Comparison of ENCODE assay signal across 8 cellular contexts in the genomic region with DNA sequence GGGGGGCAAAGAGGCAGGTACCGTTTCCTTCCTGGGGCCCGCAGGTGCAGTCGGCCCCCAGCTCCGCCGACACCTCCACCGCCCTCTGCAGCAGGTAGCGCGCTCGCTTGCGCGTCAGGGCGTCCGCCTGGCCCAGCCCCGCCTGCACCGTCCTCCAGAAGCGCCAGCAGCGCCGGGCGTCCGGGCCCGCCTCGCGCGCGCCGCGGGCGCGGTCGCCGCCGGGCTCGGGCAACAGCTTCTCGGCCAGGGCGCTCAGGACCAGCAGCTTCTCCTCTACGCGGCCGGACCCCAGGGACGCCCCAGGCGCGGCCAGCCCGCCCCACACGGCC. TPM values are rescaled to one million over a fixed set of nuclear protein-coding genes. Genes with fewer than 3 reads are reported as not detected.
DNase-seq lines count a peak whose midpoint lies in the region; ATAC-seq and TF ChIP-seq lines count a peak whose summit lies in the region.

No MANE protein-coding gene starts in this region.

- H3K4me1 ChIP-seq in OCI-LY7 (ENCODE audit: insufficient read depth, low read length, poor library complexity, severe bottlenecking) (peaks cover 55% of the 10 kb centered on the region), urinary bladder (ENCODE audit: insufficient read depth) (no peaks in the 10 kb centered on the region)

- peak overlapping the region; percentile 92 for H3K27ac Mint-ChIP-seq in CD4-positive, alpha-beta T cell
- H3K27ac Mint-ChIP-seq in activated T-helper 2 cell treated with anti-CD3 and anti-CD28 coated beads, Interferon-gamma antibody, Interleukin-2, Interleukin-4, amounts not matched to agents 10 μg/mL and 5 μg/mL and 100 μg/mL, durations not matched to agents 14 hours and 24 hours and 36 hours = peak overlapping the region; percentile 54
- peak overlapping the region; percentile 86 for H3K27ac Mint-ChIP-seq in glutamatergic neuron (ENCODE audit: unreplicated experiment)

- peak; percentile 81 for ATAC-seq in CD4-positive, alpha-beta T cell (ENCODE audit: poor library complexity)
- peak; percentile 61 for ATAC-seq in GM19351 (IDR thresholded peaks at IDR 0.05; ENCODE audit: unreplicated experiment)
- peak; percentile 56 for ATAC-seq in HG03442 (IDR thresholded peaks at IDR 0.05; ENCODE audit: unreplicated experiment)

- H3K36me3 Mint-ChIP-seq in CD4-positive, alpha-beta T cell (ENCODE audit: low read depth) = no peaks in the 10 kb centered on the region
- peaks cover 14% of the 10 kb centered on the region for H3K36me3 Mint-ChIP-seq in activated T-helper 2 cell treated with anti-CD3 and anti-CD28 coated beads, Interferon-gamma antibody, Interleukin-2, Interleukin-4, amounts not matched to agents 10 μg/mL and 5 μg/mL and 100 μg/mL, durations not matched to agents 14 hours and 24 hours and 36 hours (ENCODE audit: low read depth)
- no peaks in the 10 kb centered on the region for H3K36me3 Mint-ChIP-seq in glutamatergic neuron (ENCODE audit: unreplicated experiment)

- peaks cover 50% of the 10 kb centered on the region for H3K4me1 Mint-ChIP-seq in CD4-positive, alpha-beta T cell (ENCODE audit: low read depth)
- peaks cover 52% of the 10 kb centered on the region for H3K4me1 Mint-ChIP-seq in activated T-helper 2 cell treated with anti-CD3 and anti-CD28 coated beads, Interferon-gamma antibody, Interleukin-2, Interleukin-4, amounts not matched to agents 10 μg/mL and 5 μg/mL and 100 μg/mL, durations not matched to agents 14 hours and 24 hours and 36 hours (ENCODE audit: low read depth)
- peaks cover 13% of the 10 kb centered on the region for H3K4me1 Mint-ChIP-seq in glutamatergic neuron (ENCODE audit: low read depth, unreplicated experiment)

- H3K27me3 ChIP-seq in CD4-positive, alpha-beta T cell (ENCODE audit: control insufficient read depth, insufficient read depth, low read length) = no peaks in the 10 kb centered on the region

- no peak for TF ChIP-seq CTCF in CD4-positive, alpha-beta T cell (IDR thresholded peaks at IDR 0.05)
- TF ChIP-seq CTCF in OCI-LY7 (conservative IDR thresholded peaks at IDR 0.05; ENCODE audit: low read length) (no peak), glutamatergic neuron (IDR thresholded peaks at IDR 0.05; ENCODE audit: partially characterized antibody, unreplicated experiment) (no peak)

- POLR2A ChIA-PET in CD4-positive, alpha-beta T cell (lab: Charles Lee) = interaction anchor here (0.6 to 3.2 kb wide), 22 partner anchors 9 to 1439 kb away, joined by 3 to 43 read pairs (median 5); a partner anchor contains a TSS
- POLR2A ChIA-PET in OCI-LY7 (lab: Charles Lee) = interaction anchor here (0.6 to 0.8 kb wide), 3 partner anchors 80 to 928 kb away, joined by 3 to 5 read pairs (median 3); no protein-coding TSS in a partner anchor

- H3K27me3 Mint-ChIP-seq in CD4-positive, alpha-beta T cell = no peaks in the 10 kb centered on the region
- H3K27me3 Mint-ChIP-seq in activated T-helper 2 cell treated with anti-CD3 and anti-CD28 coated beads, Interferon-gamma antibody, Interleukin-2, Interleukin-4, amounts not matched to agents 10 μg/mL and 5 μg/mL and 100 μg/mL, durations not matched to agents 14 hours and 24 hours and 36 hours (ENCODE audit: low read depth) = peaks cover 13% of the 10 kb centered on the region
- peaks cover 8% of the 10 kb centered on the region for H3K27me3 Mint-ChIP-seq in glutamatergic neuron (ENCODE audit: unreplicated experiment)

- peak overlapping the region; percentile 45 for H3K27ac ChIP-seq in CD4-positive, alpha-beta T cell (ENCODE audit: low read depth, low read length)
- H3K27ac ChIP-seq in OCI-LY7 (ENCODE audit: low read depth, low read length, poor library complexity, severe bottlenecking) = peak overlapping the region; percentile 81
- peak overlapping the region; percentile 94 for H3K27ac ChIP-seq in urinary bladder (ENCODE audit: low read depth)

- peak overlapping the region; percentile 90 for H3K4me3 Mint-ChIP-seq in CD4-positive, alpha-beta T cell
- H3K4me3 Mint-ChIP-seq in activated T-helper 2 cell treated with anti-CD3 and anti-CD28 coated beads, Interferon-gamma antibody, Interleukin-2, Interleukin-4, amounts not matched to agents 10 μg/mL and 5 μg/mL and 100 μg/mL, durations not matched to agents 14 hours and 24 hours and 36 hours (ENCODE audit: low read depth) = peak overlapping the region; percentile 81
- H3K4me3 Mint-ChIP-seq in glutamatergic neuron (ENCODE audit: unreplicated experiment) = peak overlapping the region; percentile 95

- H3K79me2 ChIP-seq in OCI-LY7 (ENCODE audit: insufficient read depth, low read depth, low read length) = peaks cover 42% of the 10 kb centered on the region

- no TSS peak for BruUV-seq in OCI-LY7 (replicated peaks; lab: Mats Ljungman, UMichigan)

- H4K20me1 ChIP-seq in OCI-LY7 (ENCODE audit: insufficient read depth, low read length) = no peaks in the 10 kb centered on the region

- CTCF ChIA-PET in CD4-positive, alpha-beta T cell (lab: Charles Lee) = interaction anchor here (0.6 to 2.0 kb wide), 5 partner anchors 9 to 606 kb away, joined by 3 to 8 read pairs (median 3); no protein-coding TSS in a partner anchor
- CTCF ChIA-PET in OCI-LY7 (lab: Charles Lee; ENCODE audit: unreplicated experiment) = interaction anchor here (0.6 to 1.0 kb wide), 4 partner anchors 12 to 601 kb away, joined by 3 to 14 read pairs (median 3); no protein-coding TSS in a partner anchor

- intact Hi-C loops in CD4-positive, alpha-beta T cell (cut with DNase I, micrococcal nuclease) = loop anchor here (5.0 to 10.0 kb wide), 3 partner anchors 103 to 1017 kb away; a partner anchor contains a TSS
- intact Hi-C loops in OCI-LY7 (cut with micrococcal nuclease; ENCODE audit: unreplicated experiment) (loop anchor here (1.0 to 10.0 kb wide), 5 partner anchors 105 to 1667 kb away; a partner anchor contains a TSS), posterior cingulate gyrus (cut with DNase I) (no loop called here)
- intact Hi-C loops in activated T-helper 2 cell treated with anti-CD3 and anti-CD28 coated beads, Interferon-gamma antibody, Interleukin-2, Interleukin-4, amounts not matched to agents 10 μg/mL and 5 μg/mL and 100 μg/mL, durations not matched to agents 14 hours and 24 hours and 36 hours (cut with micrococcal nuclease) = loop anchor here (5.0 to 10.0 kb wide), 3 partner anchors 71 to 847 kb away; a partner anchor contains a TSS

- WGBS in urinary bladder = under 1% methylated on average over 43 of the region's 43 CpGs

- H3K4me2 ChIP-seq in OCI-LY7 (ENCODE audit: low read length) = peak overlapping the region; percentile 95

- no peaks in the 10 kb centered on the region for H3K9me2 ChIP-seq in OCI-LY7 (ENCODE audit: insufficient read depth, low read length)

- no peaks in the 10 kb centered on the region for H3K9me3 ChIP-seq in CD4-positive, alpha-beta T cell (ENCODE audit: control insufficient read depth, low read length)
- no peaks in the 10 kb centered on the region for H3K9me3 ChIP-seq in OCI-LY7 (ENCODE audit: low read length)

- H3K4me3 ChIP-seq in OCI-LY7 (ENCODE audit: low read depth, low read length, poor library complexity, severe bottlenecking) (peak overlapping the region; percentile 72), urinary bladder (ENCODE audit: low read depth, low read length) (peak overlapping the region; percentile 81)

- H3K9me3 Mint-ChIP-seq in CD4-positive, alpha-beta T cell = no peaks in the 10 kb centered on the region
- H3K9me3 Mint-ChIP-seq in activated T-helper 2 cell treated with anti-CD3 and anti-CD28 coated beads, Interferon-gamma antibody, Interleukin-2, Interleukin-4, amounts not matched to agents 10 μg/mL and 5 μg/mL and 100 μg/mL, durations not matched to agents 14 hours and 24 hours and 36 hours = no peaks in the 10 kb centered on the region
- H3K9me3 Mint-ChIP-seq in glutamatergic neuron (ENCODE audit: unreplicated experiment) = peaks cover 5% of the 10 kb centered on the region

- DNase-seq in CD4-positive, alpha-beta T cell = peak; percentile 56 to 77 (median 68)
- DNase-seq in OCI-LY7 (ENCODE audit: low spot score) (peak; percentile 87), glutamatergic neuron (no peak), posterior cingulate gyrus (peak in 8 of 10 donors; percentile 39 to 93 (median 58))
- DNase-seq in activated T-helper 2 cell treated with anti-CD3 and anti-CD28 coated beads, Interferon-gamma antibody, Interleukin-2, Interleukin-4, amounts not matched to agents 10 μg/mL and 5 μg/mL and 100 μg/mL, durations not matched to agents 14 hours and 24 hours and 36 hours (ENCODE audit: low spot score) = peak; percentile 68

- peak overlapping the region; percentile 57 for H2AFZ ChIP-seq in OCI-LY7 (ENCODE audit: low read length)

- H3K36me3 ChIP-seq in OCI-LY7 (ENCODE audit: insufficient read depth, low read length) (no peaks in the 10 kb centered on the region; the same call in 1 of the 2 replicates), urinary bladder (ENCODE audit: insufficient read depth) (no peaks in the 10 kb centered on the region)

RNA-seq across cellular contexts. Expression of a gene that starts 0.9 kb away (rescaled TPM):
- 10 to 100 TPM; 38.4 to 40.9 TPM for total RNA-seq in CD4-positive, alpha-beta T cell
- 30.0 and 30.5 TPM in 2 replicates for total RNA-seq in OCI-LY7 (2014; rRNA removed; shearing (Covaris generic))
- total RNA-seq in OCI-LY7 (2022) = 49.8 and 61.7 TPM in 2 replicates
- 79.7 and 87.5 TPM in 2 replicates for total RNA-seq in activated T-helper 2 cell treated with anti-CD3 and anti-CD28 coated beads, Interferon-gamma antibody, Interleukin-2, Interleukin-4, amounts not matched to agents 10 μg/mL and 5 μg/mL and 100 μg/mL, durations not matched to agents 14 hours and 24 hours and 36 hours
- total RNA-seq in glutamatergic neuron (ENCODE audit: unreplicated experiment) = 32.4 TPM
- 52.7 TPM for total RNA-seq in urinary bladder
- polyA plus RNA-seq in urinary bladder = 8.6 TPM
